12 cellular contexts compared by ENCODE assay signal in the genomic region with DNA sequence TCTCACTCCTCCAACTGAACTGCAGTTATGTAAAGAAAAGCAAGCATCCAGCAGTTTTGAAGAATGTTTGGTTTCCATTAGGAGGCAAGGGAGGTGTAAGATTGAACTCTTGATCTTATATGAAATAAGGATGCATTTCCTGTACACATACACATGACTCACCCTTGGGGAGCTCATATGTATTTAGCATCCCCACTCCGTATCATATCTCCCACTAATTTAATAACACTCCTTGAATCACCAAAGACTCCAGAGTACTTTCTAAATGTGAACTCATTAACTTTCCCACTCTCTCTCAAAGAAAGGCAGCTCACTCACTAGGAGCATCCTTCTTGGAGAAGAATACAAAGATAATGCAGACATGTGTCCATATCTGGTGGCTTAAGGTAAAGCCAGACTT.
DNase-seq lines count a peak whose midpoint lies in the region; ATAC-seq and TF ChIP-seq lines count a peak whose summit lies in the region.
"Had no signal": no experiment of that assay in that cellular context is flagged by ENCODE, and none has a peak within 500 bp of the region (broad histone marks: within the 10 kb centered on the region; RNA-seq: fewer than 3 reads in every experiment).

No MANE protein-coding gene starts in this region.

- peaks cover 22% of the 10 kb centered on the region for H3F3A ChIP-seq in PC-9 (ENCODE audit: insufficient read depth, low read depth)

- H3K79me2 ChIP-seq in PC-9 (ENCODE audit: low read depth) = peaks cover 60% of the 10 kb centered on the region

- TF ChIP-seq EP300 in tibial nerve (IDR thresholded peaks at IDR 0.05) = no peak

- POLR2A ChIA-PET in PC-9 (lab: Charles Lee; ENCODE audit: unreplicated experiment) = no interaction called here

- H3K9me3 ChIP-seq in PC-9 (ENCODE audit: insufficient read depth, low read depth) (no peaks in the 10 kb centered on the region), tibial nerve (no peaks in the 10 kb centered on the region)

- H3K27ac ChIP-seq in PC-9 (peak overlapping the region; percentile 85), tibial nerve (no peak overlapping the region)

- BruUV-seq in PC-9 (replicated peaks; lab: Mats Ljungman, UMichigan) = no TSS peak

- no peaks in the 10 kb centered on the region for H3K27me3 ChIP-seq in PC-9 (ENCODE audit: insufficient read depth, low read depth)
- H3K27me3 ChIP-seq in tibial nerve = no peaks in the 10 kb centered on the region

- peaks cover 45% of the 10 kb centered on the region for H3K4me1 ChIP-seq in PC-9 (replicated peaks; ENCODE audit: insufficient read depth)
- H3K4me1 ChIP-seq in tibial nerve = peaks cover 0 to 99% (median 56%) of the 10 kb centered on the region in 4 donors

- H2AFZ ChIP-seq in PC-9 = no peak overlapping the region

- 77 to 84% methylated on average over 1 of the region's 1 CpG for WGBS in tibial nerve, 2 donors

- peaks cover 95% of the 10 kb centered on the region for H3K4me1 Mint-ChIP-seq in central memory CD8-positive, alpha-beta T cell
- peaks cover 93 to 97% of the 10 kb centered on the region in 2 donors for H3K4me1 Mint-ChIP-seq in natural killer cell treated with Interleukin-12 subunit alpha and Interleukin-12 subunit beta and Interleukin-15 and Interleukin-18, amount 100 ng/mL, for 72 hours (ENCODE audit: low read depth in 2 of 2)

- H3K4me2 ChIP-seq in PC-9 = peak overlapping the region; percentile 76

- H3K4me3 ChIP-seq in PC-9 (no peak overlapping the region), tibial nerve (no peak overlapping the region)
- H3K4me3 ChIP-seq: coronary artery had no signal

- H3K36me3 ChIP-seq in PC-9 (ENCODE audit: low read depth) = no peaks in the 10 kb centered on the region
- H3K36me3 ChIP-seq in tibial nerve = peaks cover 0 to 18% (median 0%) of the 10 kb centered on the region in 3 donors

- no peaks in the 10 kb centered on the region for H3K9me2 ChIP-seq in PC-9 (ENCODE audit: insufficient read depth)

- no peak for TF ChIP-seq POLR2A in tibial nerve (IDR thresholded peaks at IDR 0.05)

- no peaks in the 10 kb centered on the region for H4K20me1 ChIP-seq in PC-9 (ENCODE audit: insufficient read depth)

- peak overlapping the region; percentile 98 for H3K4me3 Mint-ChIP-seq in central memory CD8-positive, alpha-beta T cell
- peak overlapping the region; percentile 98 for H3K4me3 Mint-ChIP-seq in natural killer cell treated with Interleukin-12 subunit alpha and Interleukin-12 subunit beta and Interleukin-15 and Interleukin-18, amount 100 ng/mL, for 72 hours
- H3K4me3 Mint-ChIP-seq: H9 had no signal

- peak overlapping the region; percentile 91 for H3K27ac Mint-ChIP-seq in central memory CD8-positive, alpha-beta T cell (ENCODE audit: low read depth)
- H3K27ac Mint-ChIP-seq in natural killer cell treated with Interleukin-12 subunit alpha and Interleukin-12 subunit beta and Interleukin-15 and Interleukin-18, amount 100 ng/mL, for 72 hours = peak overlapping the region; percentile 95 to 96

- H3K36me3 Mint-ChIP-seq in central memory CD8-positive, alpha-beta T cell (ENCODE audit: insufficient read depth) = peaks cover 82% of the 10 kb centered on the region
- H3K36me3 Mint-ChIP-seq in natural killer cell treated with Interleukin-12 subunit alpha and Interleukin-12 subunit beta and Interleukin-15 and Interleukin-18, amount 100 ng/mL, for 72 hours = peaks cover 66% of the 10 kb centered on the region

- H3K27me3 Mint-ChIP-seq in central memory CD8-positive, alpha-beta T cell = no peaks in the 10 kb centered on the region
- H3K27me3 Mint-ChIP-seq in natural killer cell treated with Interleukin-12 subunit alpha and Interleukin-12 subunit beta and Interleukin-15 and Interleukin-18, amount 100 ng/mL, for 72 hours = no peaks in the 10 kb centered on the region

- DNase-seq in EH (ENCODE audit: low read depth) (peak; percentile 80), PC-9 (no peak), nucleus accumbens (lab: John Stamatoyannopoulos, UW) (no peak), tibial nerve (ENCODE audit: low spot score in 2 of 2) (no peak)
- DNase-seq in central memory CD8-positive, alpha-beta T cell (ENCODE audit: low spot score in 2 of 2) = no peak
- DNase-seq in natural killer cell treated with Interleukin-12 subunit alpha and Interleukin-12 subunit beta and Interleukin-15 and Interleukin-18, amount 100 ng/mL, for 72 hours (ENCODE audit: low spot score) = no peak
- DNase-seq: activated CD4-positive, alpha-beta T cell treated with anti-CD3 and anti-CD28 coated beads for 48 hours; DMS153; H9 had no signal

- intact Hi-C loops in PC-9 (cut with micrococcal nuclease; ENCODE audit: unreplicated experiment) = loop anchor here (5.0 kb wide), 1 partner anchor 682 kb away; the partner anchor contains the start of gene ARHGAP32

- ATAC-seq in central memory CD8-positive, alpha-beta T cell (replicated peaks; ENCODE audit: extremely low read depth, poor library complexity, severe bottlenecking) = no peak
- peak in 1 of 2 donors; percentile 58 for ATAC-seq in natural killer cell treated with Interleukin-12 subunit alpha and Interleukin-12 subunit beta and Interleukin-15 and Interleukin-18, amount 100 ng/mL, for 72 hours
- ATAC-seq in GM18520 (IDR thresholded peaks at IDR 0.05; ENCODE audit: unreplicated experiment) (no peak), HG02571 (IDR thresholded peaks at IDR 0.05; ENCODE audit: unreplicated experiment) (no peak)

- CTCF ChIA-PET in PC-9 (lab: Charles Lee) = no interaction called here

- TF ChIP-seq CTCF in PC-9 (conservative IDR thresholded peaks at IDR 0.05) = no peak
- no peak for TF ChIP-seq CTCF in tibial nerve (IDR thresholded peaks at IDR 0.05)

- H3K9me3 Mint-ChIP-seq in central memory CD8-positive, alpha-beta T cell = no peaks in the 10 kb centered on the region
- no peaks in the 10 kb centered on the region for H3K9me3 Mint-ChIP-seq in natural killer cell treated with Interleukin-12 subunit alpha and Interleukin-12 subunit beta and Interleukin-15 and Interleukin-18, amount 100 ng/mL, for 72 hours
- H3K9me3 Mint-ChIP-seq: H9 had no signal
